Comparison of ENCODE assay signal across 1 cellular context in genomic region chr4:7900351-7900750, GRCh38.
TF ChIP-seq lines count a peak whose summit lies in the region.

No MANE protein-coding gene starts in this region.

TF ChIP-seq in IMR-90, 13 proteins besides CTCF, POLR2A, EP300 and RAD21:
- TF ChIP-seq ELK1 (IDR thresholded peaks at IDR 0.05; ENCODE audit: borderline replicate concordance, low read depth, low read length) (no peak), USF2 (IDR thresholded peaks at IDR 0.05; ENCODE audit: low read depth, low read length) (no peak), RCOR1 (IDR thresholded peaks at IDR 0.05; ENCODE audit: insufficient replicate concordance, low read length) (no peak), MAFK (IDR thresholded peaks at IDR 0.05; ENCODE audit: low read depth, low read length) (no peak), CEBPB (IDR thresholded peaks at IDR 0.05; ENCODE audit: low read depth, low read length) (no peak), MXI1 (IDR thresholded peaks at IDR 0.05; ENCODE audit: borderline replicate concordance, low read depth, low read length) (no peak), MAZ (IDR thresholded peaks at IDR 0.05; ENCODE audit: borderline replicate concordance, low read depth, low read length) (no peak), FOS (IDR thresholded peaks at IDR 0.05; ENCODE audit: low read depth, low read length) (no peak), SMC3 (IDR thresholded peaks at IDR 0.05; ENCODE audit: low read depth, low read length) (no peak), CHD1 (IDR thresholded peaks at IDR 0.05; ENCODE audit: low read depth, low read length) (no peak), RFX5 (IDR thresholded peaks at IDR 0.05; ENCODE audit: low read depth, low read length) (no peak), NFE2L2 (IDR thresholded peaks at IDR 0.05; ENCODE audit: low read depth, low read length) (no peak)
